1 cellular context compared by ENCODE assay signal in the genomic region with DNA sequence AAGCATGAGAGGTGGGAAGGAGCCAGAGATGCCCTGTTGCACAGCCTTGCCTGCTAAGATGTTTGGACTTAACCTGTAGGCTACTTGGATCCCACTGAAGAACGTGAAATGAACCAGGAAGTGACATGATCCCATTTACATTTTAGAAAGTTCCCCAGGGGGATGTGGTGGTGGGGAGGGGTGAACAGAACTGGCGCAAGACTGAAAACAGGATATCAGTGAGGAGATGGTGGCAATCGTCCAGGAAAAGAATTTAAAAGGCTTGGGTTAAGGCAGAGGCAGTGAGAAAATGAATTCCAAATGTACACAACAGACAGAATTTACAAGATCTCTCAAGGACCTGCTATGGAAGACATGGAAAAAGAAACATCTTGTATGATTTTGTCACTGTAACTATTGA.
TF ChIP-seq lines count a peak whose summit lies in the region.

No MANE protein-coding gene starts in this region.

TF ChIP-seq in GM23338, 12 proteins besides CTCF, POLR2A, EP300 and RAD21 (continued from another document):
- TF ChIP-seq, protein P1, sequence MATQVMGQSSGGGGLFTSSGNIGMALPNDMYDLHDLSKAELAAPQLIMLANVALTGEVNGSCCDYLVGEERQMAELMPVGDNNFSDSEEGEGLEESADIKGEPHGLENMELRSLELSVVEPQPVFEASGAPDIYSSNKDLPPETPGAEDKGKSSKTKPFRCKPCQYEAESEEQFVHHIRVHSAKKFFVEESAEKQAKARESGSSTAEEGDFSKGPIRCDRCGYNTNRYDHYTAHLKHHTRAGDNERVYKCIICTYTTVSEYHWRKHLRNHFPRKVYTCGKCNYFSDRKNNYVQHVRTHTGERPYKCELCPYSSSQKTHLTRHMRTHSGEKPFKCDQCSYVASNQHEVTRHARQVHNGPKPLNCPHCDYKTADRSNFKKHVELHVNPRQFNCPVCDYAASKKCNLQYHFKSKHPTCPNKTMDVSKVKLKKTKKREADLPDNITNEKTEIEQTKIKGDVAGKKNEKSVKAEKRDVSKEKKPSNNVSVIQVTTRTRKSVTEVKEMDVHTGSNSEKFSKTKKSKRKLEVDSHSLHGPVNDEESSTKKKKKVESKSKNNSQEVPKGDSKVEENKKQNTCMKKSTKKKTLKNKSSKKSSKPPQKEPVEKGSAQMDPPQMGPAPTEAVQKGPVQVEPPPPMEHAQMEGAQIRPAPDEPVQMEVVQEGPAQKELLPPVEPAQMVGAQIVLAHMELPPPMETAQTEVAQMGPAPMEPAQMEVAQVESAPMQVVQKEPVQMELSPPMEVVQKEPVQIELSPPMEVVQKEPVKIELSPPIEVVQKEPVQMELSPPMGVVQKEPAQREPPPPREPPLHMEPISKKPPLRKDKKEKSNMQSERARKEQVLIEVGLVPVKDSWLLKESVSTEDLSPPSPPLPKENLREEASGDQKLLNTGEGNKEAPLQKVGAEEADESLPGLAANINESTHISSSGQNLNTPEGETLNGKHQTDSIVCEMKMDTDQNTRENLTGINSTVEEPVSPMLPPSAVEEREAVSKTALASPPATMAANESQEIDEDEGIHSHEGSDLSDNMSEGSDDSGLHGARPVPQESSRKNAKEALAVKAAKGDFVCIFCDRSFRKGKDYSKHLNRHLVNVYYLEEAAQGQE (IDR thresholded peaks at IDR 0.05; ENCODE audit: unreplicated experiment) = no peak
- no peak for TF ChIP-seq EZH2phosphoT487 (IDR thresholded peaks at IDR 0.05; ENCODE audit: unreplicated experiment)
- TF ChIP-seq ZNF331 (CRISPR knock-in tag; IDR thresholded peaks at IDR 0.05; ENCODE audit: low read depth) = no peak
- TF ChIP-seq NANOG (IDR thresholded peaks at IDR 0.05; ENCODE audit: borderline replicate concordance) = no peak
- TF ChIP-seq CREB1 (CRISPR knock-in tag; IDR thresholded peaks at IDR 0.05; ENCODE audit: low read depth) = no peak
- TF ChIP-seq, protein P2, sequence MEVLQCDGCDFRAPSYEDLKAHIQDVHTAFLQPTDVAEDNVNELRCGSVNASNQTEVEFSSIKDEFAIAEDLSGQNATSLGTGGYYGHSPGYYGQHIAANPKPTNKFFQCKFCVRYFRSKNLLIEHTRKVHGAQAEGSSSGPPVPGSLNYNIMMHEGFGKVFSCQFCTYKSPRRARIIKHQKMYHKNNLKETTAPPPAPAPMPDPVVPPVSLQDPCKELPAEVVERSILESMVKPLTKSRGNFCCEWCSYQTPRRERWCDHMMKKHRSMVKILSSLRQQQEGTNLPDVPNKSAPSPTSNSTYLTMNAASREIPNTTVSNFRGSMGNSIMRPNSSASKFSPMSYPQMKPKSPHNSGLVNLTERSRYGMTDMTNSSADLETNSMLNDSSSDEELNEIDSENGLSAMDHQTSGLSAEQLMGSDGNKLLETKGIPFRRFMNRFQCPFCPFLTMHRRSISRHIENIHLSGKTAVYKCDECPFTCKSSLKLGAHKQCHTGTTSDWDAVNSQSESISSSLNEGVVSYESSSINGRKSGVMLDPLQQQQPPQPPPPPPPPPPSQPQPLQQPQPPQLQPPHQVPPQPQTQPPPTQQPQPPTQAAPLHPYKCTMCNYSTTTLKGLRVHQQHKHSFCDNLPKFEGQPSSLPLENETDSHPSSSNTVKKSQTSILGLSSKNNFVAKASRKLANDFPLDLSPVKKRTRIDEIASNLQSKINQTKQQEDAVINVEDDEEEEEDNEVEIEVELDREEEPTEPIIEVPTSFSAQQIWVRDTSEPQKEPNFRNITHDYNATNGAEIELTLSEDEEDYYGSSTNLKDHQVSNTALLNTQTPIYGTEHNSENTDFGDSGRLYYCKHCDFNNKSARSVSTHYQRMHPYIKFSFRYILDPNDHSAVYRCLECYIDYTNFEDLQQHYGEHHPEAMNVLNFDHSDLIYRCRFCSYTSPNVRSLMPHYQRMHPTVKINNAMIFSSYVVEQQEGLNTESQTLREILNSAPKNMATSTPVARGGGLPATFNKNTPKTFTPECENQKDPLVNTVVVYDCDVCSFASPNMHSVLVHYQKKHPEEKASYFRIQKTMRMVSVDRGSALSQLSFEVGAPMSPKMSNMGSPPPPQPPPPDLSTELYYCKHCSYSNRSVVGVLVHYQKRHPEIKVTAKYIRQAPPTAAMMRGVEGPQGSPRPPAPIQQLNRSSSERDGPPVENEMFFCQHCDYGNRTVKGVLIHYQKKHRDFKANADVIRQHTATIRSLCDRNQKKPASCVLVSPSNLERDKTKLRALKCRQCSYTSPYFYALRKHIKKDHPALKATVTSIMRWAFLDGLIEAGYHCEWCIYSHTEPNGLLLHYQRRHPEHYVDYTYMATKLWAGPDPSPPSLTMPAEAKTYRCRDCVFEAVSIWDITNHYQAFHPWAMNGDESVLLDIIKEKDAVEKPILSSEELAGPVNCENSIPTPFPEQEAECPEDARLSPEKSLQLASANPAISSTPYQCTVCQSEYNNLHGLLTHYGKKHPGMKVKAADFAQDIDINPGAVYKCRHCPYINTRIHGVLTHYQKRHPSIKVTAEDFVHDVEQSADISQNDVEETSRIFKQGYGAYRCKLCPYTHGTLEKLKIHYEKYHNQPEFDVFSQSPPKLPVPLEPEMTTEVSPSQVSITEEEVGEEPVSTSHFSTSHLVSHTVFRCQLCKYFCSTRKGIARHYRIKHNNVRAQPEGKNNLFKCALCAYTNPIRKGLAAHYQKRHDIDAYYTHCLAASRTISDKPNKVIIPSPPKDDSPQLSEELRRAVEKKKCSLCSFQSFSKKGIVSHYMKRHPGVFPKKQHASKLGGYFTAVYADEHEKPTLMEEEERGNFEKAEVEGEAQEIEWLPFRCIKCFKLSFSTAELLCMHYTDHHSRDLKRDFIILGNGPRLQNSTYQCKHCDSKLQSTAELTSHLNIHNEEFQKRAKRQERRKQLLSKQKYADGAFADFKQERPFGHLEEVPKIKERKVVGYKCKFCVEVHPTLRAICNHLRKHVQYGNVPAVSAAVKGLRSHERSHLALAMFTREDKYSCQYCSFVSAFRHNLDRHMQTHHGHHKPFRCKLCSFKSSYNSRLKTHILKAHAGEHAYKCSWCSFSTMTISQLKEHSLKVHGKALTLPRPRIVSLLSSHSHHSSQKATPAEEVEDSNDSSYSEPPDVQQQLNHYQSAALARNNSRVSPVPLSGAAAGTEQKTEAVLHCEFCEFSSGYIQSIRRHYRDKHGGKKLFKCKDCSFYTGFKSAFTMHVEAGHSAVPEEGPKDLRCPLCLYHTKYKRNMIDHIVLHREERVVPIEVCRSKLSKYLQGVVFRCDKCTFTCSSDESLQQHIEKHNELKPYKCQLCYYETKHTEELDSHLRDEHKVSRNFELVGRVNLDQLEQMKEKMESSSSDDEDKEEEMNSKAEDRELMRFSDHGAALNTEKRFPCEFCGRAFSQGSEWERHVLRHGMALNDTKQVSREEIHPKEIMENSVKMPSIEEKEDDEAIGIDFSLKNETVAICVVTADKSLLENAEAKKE (CRISPR knock-in tag; IDR thresholded peaks at IDR 0.05) = no peak
- no peak for TF ChIP-seq ZNF114 (CRISPR knock-in tag; IDR thresholded peaks at IDR 0.05)
